In genomic region chr9:129078691-129079503, GRCh38 we compare ENCODE assay signal across 14 cellular contexts. TPM values are rescaled to one million over a fixed set of nuclear protein-coding genes. Genes with fewer than 3 reads are reported as not detected.
DNase-seq lines count a peak whose midpoint lies in the region; ATAC-seq and TF ChIP-seq lines count a peak whose summit lies in the region.
"Had no signal": no experiment of that assay in that cellular context is flagged by ENCODE, and none has a peak within 500 bp of the region (broad histone marks: within the 10 kb centered on the region; RNA-seq: fewer than 3 reads in every experiment).

No MANE protein-coding gene starts in this region.

- CTCF ChIA-PET in CD8-positive, alpha-beta T cell (lab: Charles Lee), result no interaction called here

- H3K9me3 Mint-ChIP-seq in CD8-positive, alpha-beta T cell, result no peaks in the 10 kb centered on the region
- H3K9me3 Mint-ChIP-seq in chondrocyte (ENCODE audit: low read depth) (no peaks in the 10 kb centered on the region), natural killer cell (no peaks in the 10 kb centered on the region)

- no peak overlapping the region for H3K9ac ChIP-seq in Karpas-422 (ENCODE audit: low read length)

- H3K4me3 ChIP-seq in CD8-positive, alpha-beta T cell (ENCODE audit: low read depth, low read length), result no peak overlapping the region
- H3K4me3 ChIP-seq in Karpas-422 (ENCODE audit: low read length), result no peak overlapping the region

- ATAC-seq in CD8-positive, alpha-beta T cell, result no peak
- ATAC-seq in natural killer cell (no peak), GM19023 (IDR thresholded peaks at IDR 0.05; ENCODE audit: unreplicated experiment) (no peak), HG02763 (IDR thresholded peaks at IDR 0.05; ENCODE audit: unreplicated experiment) (no peak), HG02840 (IDR thresholded peaks at IDR 0.05; ENCODE audit: low FRiP score, unreplicated experiment) (no peak)

- peaks cover 25% of the 10 kb centered on the region for H3K79me2 ChIP-seq in Karpas-422 (ENCODE audit: low read length)

- no peaks in the 10 kb centered on the region for H3K9me3 ChIP-seq in CD8-positive, alpha-beta T cell (ENCODE audit: low read length)
- H3K9me3 ChIP-seq in Karpas-422 (ENCODE audit: low read length), result no peaks in the 10 kb centered on the region

- peak overlapping the region; percentile 39 for H3K4me3 Mint-ChIP-seq in CD8-positive, alpha-beta T cell
- H3K4me3 Mint-ChIP-seq in chondrocyte (ENCODE audit: unreplicated experiment) (peak overlapping the region; percentile 19), natural killer cell (peak overlapping the region; percentile 47)

- no peak overlapping the region for H2AFZ ChIP-seq in Karpas-422 (ENCODE audit: low read length)

- POLR2A ChIA-PET in CD8-positive, alpha-beta T cell (lab: Charles Lee), result no interaction called here

- no peaks in the 10 kb centered on the region for H3K9me2 ChIP-seq in Karpas-422 (replicated peaks; ENCODE audit: insufficient read depth, low read length)

- H4K20me1 ChIP-seq in Karpas-422 (ENCODE audit: insufficient read depth, low read depth, low read length), result 0 out of 2 replicates have a peak, but pooled peaks cover 9% of the 10 kb centered on the region

- H3K36me3 ChIP-seq in CD8-positive, alpha-beta T cell (ENCODE audit: insufficient read depth, low read length), result no peaks in the 10 kb centered on the region
- no peaks in the 10 kb centered on the region for H3K36me3 ChIP-seq in Karpas-422 (ENCODE audit: insufficient read depth, low read length)

- intact Hi-C loops in CD8-positive, alpha-beta T cell (cut with DNase I, micrococcal nuclease), result no loop called here
- intact Hi-C loops in natural killer cell (cut with micrococcal nuclease), result no loop called here

- no peak for DNase-seq in CD8-positive, alpha-beta T cell
- DNase-seq in Karpas-422 (no peak), chondrocyte (ENCODE audit: low spot score) (peak; percentile 52), natural killer cell (no peak)
- no peak for DNase-seq in stimulated activated CD4-positive, alpha-beta T cell treated with anti-CD3 and anti-CD28 coated beads, Interleukin-2, amount 100 ng/mL, for 48 hours
- DNase-seq: activated CD4-positive, alpha-beta T cell treated with anti-CD3 and anti-CD28 coated beads, Interleukin-2, amount 50 U/mL, for 4 hours; aorta; effector CD4-positive, alpha-beta T cell; foreskin fibroblast; MM.1S had no signal

- H3K27me3 ChIP-seq in CD8-positive, alpha-beta T cell (ENCODE audit: insufficient read depth, low read length), result no peaks in the 10 kb centered on the region
- H3K27me3 ChIP-seq in Karpas-422 (ENCODE audit: low read length), result no peaks in the 10 kb centered on the region

- peak overlapping the region; percentile 17 for H3K4me2 ChIP-seq in Karpas-422 (ENCODE audit: low read depth, low read length, poor library complexity, severe bottlenecking)

- H3K36me3 Mint-ChIP-seq in CD8-positive, alpha-beta T cell, result peaks cover 3% of the 10 kb centered on the region
- H3K36me3 Mint-ChIP-seq in chondrocyte (ENCODE audit: low read depth) (no peaks in the 10 kb centered on the region), natural killer cell (no peaks in the 10 kb centered on the region)

- no peak for TF ChIP-seq CTCF in CD8-positive, alpha-beta T cell (IDR thresholded peaks at IDR 0.05)
- TF ChIP-seq CTCF in chondrocyte (IDR thresholded peaks at IDR 0.05) (no peak), natural killer cell (IDR thresholded peaks at IDR 0.05) (no peak)

- peaks cover 30% of the 10 kb centered on the region for H3K4me1 ChIP-seq in CD8-positive, alpha-beta T cell (ENCODE audit: insufficient read depth, low read length)
- H3K4me1 ChIP-seq in Karpas-422 (ENCODE audit: low read length), result peaks cover 21% of the 10 kb centered on the region

- no peak overlapping the region for H3K27ac Mint-ChIP-seq in CD8-positive, alpha-beta T cell
- H3K27ac Mint-ChIP-seq in chondrocyte (ENCODE audit: unreplicated experiment) (no peak overlapping the region), natural killer cell (no peak overlapping the region)

- H3K27ac ChIP-seq in CD8-positive, alpha-beta T cell (ENCODE audit: low read depth, low read length), result no peak overlapping the region
- no peak overlapping the region for H3K27ac ChIP-seq in Karpas-422 (ENCODE audit: low read length)
- H3K27ac ChIP-seq: HL-60 had no signal

- peaks cover 24% of the 10 kb centered on the region for H3K4me1 Mint-ChIP-seq in CD8-positive, alpha-beta T cell (ENCODE audit: low read depth)
- H3K4me1 Mint-ChIP-seq in chondrocyte (ENCODE audit: low read depth) (peaks cover 21% of the 10 kb centered on the region), natural killer cell (peaks cover 9 to 22% of the 10 kb centered on the region in 2 donors)

- no peaks in the 10 kb centered on the region for H3K27me3 Mint-ChIP-seq in CD8-positive, alpha-beta T cell (ENCODE audit: low read depth)
- H3K27me3 Mint-ChIP-seq in chondrocyte (ENCODE audit: low read depth) (no peaks in the 10 kb centered on the region), natural killer cell (ENCODE audit: low read depth in 2 of 2) (no peaks in the 10 kb centered on the region)

RNA-seq across cellular contexts. Expression of gene DOLPP1, which starts 2.0 kb away (rescaled TPM):
- total RNA-seq in CD8-positive, alpha-beta T cell, result 1 to 10 TPM; 4.6 to 5.1 TPM
- 6.7 and 9.1 TPM in 2 replicates for total RNA-seq in Karpas-422 (2014; rRNA removed; shearing (Covaris generic); ENCODE audit: low replicate concordance)
- total RNA-seq in chondrocyte (12.3 to 22.5 TPM (median 16.4 TPM) in 3 replicates), natural killer cell (10 to 100 TPM in 1 of 3 donors, 1 to 10 TPM in 2; 7.5 to 11.6 (median 7.8) TPM)

RNA-seq across cellular contexts. Expression of gene CRAT, which starts 31.7 kb away (rescaled TPM):
- 1 to 10 TPM; 5.6 to 6.3 TPM for total RNA-seq in CD8-positive, alpha-beta T cell
- total RNA-seq in Karpas-422 (2014; rRNA removed; shearing (Covaris generic); ENCODE audit: low replicate concordance), result not detected in 2 replicates
- total RNA-seq in chondrocyte, result 43.9 to 49.0 TPM (median 45.2 TPM) in 3 replicates
- total RNA-seq in natural killer cell, result 10 to 100 TPM; 13.5 to 13.8 (median 13.8) TPM

RNA-seq across cellular contexts. Expression of gene PTPA, which starts 32.3 kb away (rescaled TPM):
- 10 to 100 TPM; 24.7 to 26.8 TPM for total RNA-seq in CD8-positive, alpha-beta T cell
- 62.7 and 98.6 TPM in 2 replicates for total RNA-seq in Karpas-422 (2014; rRNA removed; shearing (Covaris generic); ENCODE audit: low replicate concordance)
- 133 to 143 TPM (median 143 TPM) in 3 replicates for total RNA-seq in chondrocyte
- total RNA-seq in natural killer cell, result 10 to 100 TPM; 63.2 to 69.4 (median 64.9) TPM

RNA-seq across cellular contexts. Expression of gene MIGA2, which starts 42.5 kb away (rescaled TPM):
- 10 to 100 TPM; 63.5 to 69.0 TPM for total RNA-seq in CD8-positive, alpha-beta T cell
- total RNA-seq in Karpas-422 (2014; rRNA removed; shearing (Covaris generic); ENCODE audit: low replicate concordance), result 10.2 and 26.4 TPM in 2 replicates
- total RNA-seq in chondrocyte (19.7 to 26.7 TPM (median 22.0 TPM) in 3 replicates), natural killer cell (10 to 100 TPM; 67.3 to 77.9 (median 73.9) TPM)

RNA-seq across cellular contexts. Expression of gene SH3GLB2, which starts 50.8 kb away (rescaled TPM):
- 10 to 100 TPM; 64.9 to 68.3 TPM for total RNA-seq in CD8-positive, alpha-beta T cell
- total RNA-seq in Karpas-422 (2014; rRNA removed; shearing (Covaris generic); ENCODE audit: low replicate concordance), result 42.1 and 76.3 TPM in 2 replicates
- total RNA-seq in chondrocyte, result 57.8 to 66.4 TPM (median 62.2 TPM) in 3 replicates
- 10 to 100 TPM; 50.3 to 67.1 (median 65.4) TPM for total RNA-seq in natural killer cell
